Comparison of ENCODE assay signal across 8 cellular contexts in the genomic region with DNA sequence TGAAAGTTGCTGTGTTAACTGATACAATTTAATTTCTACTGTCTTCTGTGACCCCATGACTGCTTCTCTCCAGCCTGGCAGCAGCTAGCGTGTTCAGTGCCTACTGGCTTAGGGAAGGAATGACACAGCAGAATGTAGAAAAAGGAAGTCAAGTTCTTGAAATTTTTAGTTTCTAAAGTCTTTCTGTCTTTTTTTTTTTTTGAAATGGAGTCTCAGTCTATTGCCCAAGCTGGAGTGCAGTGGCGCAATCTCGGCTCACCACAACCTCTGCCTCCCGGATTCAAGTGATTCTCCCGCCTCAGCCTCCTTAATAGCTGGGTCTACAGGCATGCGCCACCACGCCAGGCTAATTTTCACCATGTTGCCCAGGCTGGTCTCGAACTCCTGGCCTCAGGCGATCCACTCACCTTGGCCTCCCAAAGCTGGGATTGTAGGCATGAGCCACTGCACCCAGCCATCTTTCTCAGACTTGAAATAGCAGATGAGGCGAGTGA. TPM values are rescaled to one million over a fixed set of nuclear protein-coding genes. Genes with fewer than 3 reads are reported as not detected.
DNase-seq lines count a peak whose midpoint lies in the region; ATAC-seq and TF ChIP-seq lines count a peak whose summit lies in the region.

No MANE protein-coding gene starts in this region.

- H3K27me3 ChIP-seq in MG63, result no peaks in the 10 kb centered on the region
- no peaks in the 10 kb centered on the region for H3K27me3 ChIP-seq in body of pancreas
- no peaks in the 10 kb centered on the region for H3K27me3 ChIP-seq in naive thymus-derived CD4-positive, alpha-beta T cell (ENCODE audit: control insufficient read depth in 2 of 2, insufficient read depth in 2 of 2, low read length in 2 of 2)

- no peaks in the 10 kb centered on the region for H3K9me3 Mint-ChIP-seq in naive thymus-derived CD4-positive, alpha-beta T cell
- H3K9me3 Mint-ChIP-seq in endothelial cell (ENCODE audit: unreplicated experiment), result no peaks in the 10 kb centered on the region

- H3K27ac ChIP-seq in body of pancreas, result peak overlapping the region in 1 of 4 donors; percentile 57
- H3K27ac ChIP-seq in naive thymus-derived CD4-positive, alpha-beta T cell (ENCODE audit: low read depth, low read length), result no peak overlapping the region

- H3K4me1 ChIP-seq in body of pancreas, result no peaks in the 10 kb centered on the region
- H3K4me1 ChIP-seq in naive thymus-derived CD4-positive, alpha-beta T cell (ENCODE audit: control insufficient read depth in 2 of 2, insufficient read depth in 2 of 2, low read length in 2 of 2), result peaks cover 16 to 25% of the 10 kb centered on the region in 2 donors

- intact Hi-C loops in body of pancreas (cut with DNase I), result no loop called here
- intact Hi-C loops in naive thymus-derived CD4-positive, alpha-beta T cell (cut with micrococcal nuclease), result loop anchor here in 1 of 2 donors (1.0 kb wide), 1 partner anchor 12 kb away; no protein-coding TSS in a partner anchor

- no peaks in the 10 kb centered on the region for H3K36me3 ChIP-seq in MG63
- no peaks in the 10 kb centered on the region for H3K36me3 ChIP-seq in body of pancreas (replicated peaks in 1 of 2; ENCODE audit: insufficient read depth in 1 of 2, low read depth in 2 of 2)
- no peaks in the 10 kb centered on the region for H3K36me3 ChIP-seq in naive thymus-derived CD4-positive, alpha-beta T cell (ENCODE audit: control insufficient read depth in 2 of 3, insufficient read depth in 3 of 3, low read length in 3 of 3)

- H3K36me3 Mint-ChIP-seq in naive thymus-derived CD4-positive, alpha-beta T cell, result peaks cover 0 to 9% (median 0%) of the 10 kb centered on the region in 5 donors
- H3K36me3 Mint-ChIP-seq in endothelial cell (ENCODE audit: low read depth, unreplicated experiment), result no peaks in the 10 kb centered on the region

- CTCF ChIA-PET in naive thymus-derived CD4-positive, alpha-beta T cell (lab: Charles Lee), result interaction anchor here (0.6 to 1.9 kb wide), 3 partner anchors 21 to 32 kb away, joined by 3 to 8 read pairs (median 3); no protein-coding TSS in a partner anchor

- DNase-seq in MG63 (peak; percentile 9), body of pancreas (peak in 2 of 4 donors; percentile 31 to 72), NCI-H2029 (lab: John Stamatoyannopoulos, UW) (no peak), endothelial cell (ENCODE audit: low spot score) (no peak), NCI-H1105 (lab: John Stamatoyannopoulos, UW) (no peak)
- no peak for DNase-seq in naive thymus-derived CD4-positive, alpha-beta T cell

- POLR2A ChIA-PET in naive thymus-derived CD4-positive, alpha-beta T cell (lab: Charles Lee), result interaction anchor here (0.8 to 1.3 kb wide), 3 partner anchors 9 to 118 kb away, joined by 3 to 4 read pairs (median 3); no protein-coding TSS in a partner anchor

- H3K4me3 Mint-ChIP-seq in naive thymus-derived CD4-positive, alpha-beta T cell, result peak overlapping the region in 2 of 10 donors; percentile 17 to 68
- H3K4me3 Mint-ChIP-seq in endothelial cell (ENCODE audit: unreplicated experiment), result no peak overlapping the region

- H3K9me3 ChIP-seq in MG63, result no peaks in the 10 kb centered on the region
- H3K9me3 ChIP-seq in body of pancreas, result no peaks in the 10 kb centered on the region
- no peaks in the 10 kb centered on the region for H3K9me3 ChIP-seq in naive thymus-derived CD4-positive, alpha-beta T cell (ENCODE audit: control insufficient read depth in 2 of 3, low read length in 3 of 3)

- H3K27me3 Mint-ChIP-seq in naive thymus-derived CD4-positive, alpha-beta T cell, result no peaks in the 10 kb centered on the region
- no peaks in the 10 kb centered on the region for H3K27me3 Mint-ChIP-seq in endothelial cell (ENCODE audit: unreplicated experiment)

- peak overlapping the region in 8 of 9 donors; percentile 7 to 100 (median 93) for H3K27ac Mint-ChIP-seq in naive thymus-derived CD4-positive, alpha-beta T cell
- H3K27ac Mint-ChIP-seq in endothelial cell (ENCODE audit: unreplicated experiment), result no peak overlapping the region

- ATAC-seq in GM18861 (IDR thresholded peaks at IDR 0.05; ENCODE audit: unreplicated experiment) (peak; percentile 37), body of pancreas (peak; percentile 15), GM18873 (IDR thresholded peaks at IDR 0.05; ENCODE audit: low FRiP score, unreplicated experiment) (no peak)
- peak; percentile 40 for ATAC-seq in naive thymus-derived CD4-positive, alpha-beta T cell

- no peak for TF ChIP-seq POLR2A in body of pancreas (IDR thresholded peaks at IDR 0.05)

- H3K4me1 Mint-ChIP-seq in naive thymus-derived CD4-positive, alpha-beta T cell, result peaks cover 28 to 48% (median 32%) of the 10 kb centered on the region in 7 donors
- peaks cover 6% of the 10 kb centered on the region for H3K4me1 Mint-ChIP-seq in endothelial cell (ENCODE audit: unreplicated experiment)

- no peak for TF ChIP-seq CTCF in body of pancreas (IDR thresholded peaks at IDR 0.05)
- TF ChIP-seq CTCF in endothelial cell (IDR thresholded peaks at IDR 0.05; ENCODE audit: unreplicated experiment), result no peak

- no peak overlapping the region for H3K4me3 ChIP-seq in MG63
- H3K4me3 ChIP-seq in body of pancreas, result no peak overlapping the region
- H3K4me3 ChIP-seq in naive thymus-derived CD4-positive, alpha-beta T cell (ENCODE audit: low read length), result no peak overlapping the region

- WGBS in body of pancreas, 2 donors, result 81 to 82% methylated on average over 10 of the region's 10 CpGs

RNA-seq across cellular contexts. Expression of gene TMEM230, which starts 32.4 kb away (rescaled TPM):
- total RNA-seq in MG63 (2014; rRNA removed; shearing (Covaris generic); ENCODE audit: low replicate concordance), result 69.9 and 72.2 TPM in 2 replicates
- total RNA-seq in body of pancreas, result 10 to 100 TPM; 24.7 to 48.0 TPM
- total RNA-seq in naive thymus-derived CD4-positive, alpha-beta T cell, result 10 to 100 TPM; 48.5 to 91.7 (median 75.5) TPM
- polyA plus RNA-seq in naive thymus-derived CD4-positive, alpha-beta T cell, result 100 to 1,000 TPM; 187 to 192 TPM
- 62.2 TPM for total RNA-seq in endothelial cell (ENCODE audit: unreplicated experiment)

RNA-seq across cellular contexts. Expression of gene PCNA, which starts 39.3 kb away (rescaled TPM):
- total RNA-seq in MG63 (2014; rRNA removed; shearing (Covaris generic); ENCODE audit: low replicate concordance), result 185 and 256 TPM in 2 replicates
- total RNA-seq in body of pancreas (10 to 100 TPM; 22.8 to 32.0 TPM), endothelial cell (ENCODE audit: unreplicated experiment) (77.1 TPM)
- total RNA-seq in naive thymus-derived CD4-positive, alpha-beta T cell, result 100 to 1,000 TPM in 1 of 5 experiments, 10 to 100 TPM in 4; 21.6 to 392 (median 39.3) TPM
- 10 to 100 TPM; 48.3 to 67.4 TPM for polyA plus RNA-seq in naive thymus-derived CD4-positive, alpha-beta T cell

RNA-seq across cellular contexts. Expression of gene CDS2, which starts 46.4 kb away (rescaled TPM):
- 3.3 and 4.0 TPM in 2 replicates for total RNA-seq in MG63 (2014; rRNA removed; shearing (Covaris generic); ENCODE audit: low replicate concordance)
- total RNA-seq in body of pancreas (10 to 100 TPM; 10.2 to 13.5 TPM), endothelial cell (ENCODE audit: unreplicated experiment) (130 TPM)
- total RNA-seq in naive thymus-derived CD4-positive, alpha-beta T cell, result 10 to 100 TPM; 48.3 to 58.3 (median 57.8) TPM
- 10 to 100 TPM; 34.9 to 37.8 TPM for polyA plus RNA-seq in naive thymus-derived CD4-positive, alpha-beta T cell
